ENCODE assay signal across 14 cellular contexts in the genomic region with DNA sequence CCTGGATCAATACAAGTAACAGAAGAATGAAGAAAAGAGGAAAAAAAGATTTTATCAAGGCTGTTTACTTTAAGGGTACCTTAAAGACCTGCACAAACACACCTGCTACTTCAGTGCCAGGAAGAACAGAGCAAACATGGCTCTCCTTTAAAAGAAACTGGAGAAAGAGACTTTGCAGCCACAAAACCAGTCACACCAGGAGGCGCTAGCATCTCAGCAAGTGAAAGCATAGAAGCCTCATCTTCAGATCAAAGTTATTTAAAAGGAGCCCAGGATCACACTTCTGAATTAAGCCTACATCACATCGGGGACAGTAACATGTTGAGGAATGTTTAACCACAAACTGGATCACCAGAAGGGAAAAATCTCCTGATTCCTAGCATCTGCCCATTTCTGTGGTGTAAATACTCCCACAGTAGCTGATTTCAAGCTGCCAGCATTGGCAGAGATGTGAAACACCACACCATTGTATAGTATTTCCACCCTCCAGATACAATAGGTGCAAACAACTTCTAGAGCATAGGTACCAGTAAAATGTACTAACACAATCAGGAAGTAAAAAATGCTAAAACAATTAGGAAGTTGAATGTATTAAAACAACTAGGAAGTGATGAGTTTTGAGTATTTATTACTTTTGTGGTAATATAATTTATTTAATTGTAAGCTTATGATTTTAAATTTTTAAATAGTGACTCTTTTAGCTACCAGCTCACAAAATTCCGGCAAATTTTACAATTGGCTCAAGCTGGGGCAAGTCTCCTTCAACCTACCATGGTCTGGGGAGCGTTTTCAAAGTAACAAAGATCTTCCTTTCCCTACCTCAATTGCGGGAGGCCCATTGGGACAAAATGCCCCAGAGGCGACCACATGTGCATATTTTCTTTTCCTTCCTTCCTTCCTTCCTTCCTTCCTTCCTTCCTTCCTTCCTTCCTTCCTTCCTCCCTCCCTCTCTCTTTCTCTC.
DNase-seq lines count a peak whose midpoint lies in the region; ATAC-seq and TF ChIP-seq lines count a peak whose summit lies in the region.
"Had no signal": no experiment of that assay in that cellular context is flagged by ENCODE, and none has a peak within 500 bp of the region (broad histone marks: within the 10 kb centered on the region; RNA-seq: fewer than 3 reads in every experiment).

No MANE protein-coding gene starts in this region.

- POLR2A ChIA-PET in CD8-positive, alpha-beta T cell (lab: Charles Lee) = no interaction called here
- POLR2A ChIA-PET in PC-3 (lab: Charles Lee; ENCODE audit: unreplicated experiment) = no interaction called here

- peaks cover 2% of the 10 kb centered on the region for H3K27me3 Mint-ChIP-seq in CD8-positive, alpha-beta T cell (ENCODE audit: low read depth)

- H3F3A ChIP-seq in PC-3 (ENCODE audit: low read length, unreplicated experiment) = no peaks in the 10 kb centered on the region

- H3K9ac ChIP-seq in PC-3 (ENCODE audit: low read length) = no peak overlapping the region

- no peaks in the 10 kb centered on the region for H3K9me3 ChIP-seq in CD8-positive, alpha-beta T cell (ENCODE audit: low read length)
- H3K9me3 ChIP-seq in PC-3 (ENCODE audit: low read length) = no peaks in the 10 kb centered on the region
- H3K9me3 ChIP-seq: gastrocnemius medialis, thoracic aorta had no signal

- ATAC-seq in CD8-positive, alpha-beta T cell = no peak
- ATAC-seq in PC-3 = no peak
- no peak for ATAC-seq in omental fat pad (ENCODE audit: low FRiP score)
- ATAC-seq in HG02759 (IDR thresholded peaks at IDR 0.05; ENCODE audit: unreplicated experiment) = no peak
- no peak for ATAC-seq in GM21529 (IDR thresholded peaks at IDR 0.05; ENCODE audit: unreplicated experiment)
- ATAC-seq: gastrocnemius medialis, left cardiac atrium, natural killer cell had no signal

- H3K4me3 Mint-ChIP-seq in CD8-positive, alpha-beta T cell = no peak overlapping the region
- H3K4me3 Mint-ChIP-seq: natural killer cell; T-helper 1 cell treated with Interleukin-12 subunit alpha and Interleukin-12 subunit beta and Interleukin-4 antibody, amounts not matched to agents 30 μg/mL and 1 μg/mL, for 36 hours had no signal

- H2AFZ ChIP-seq in PC-3 (ENCODE audit: low read length) = no peak overlapping the region

- no peaks in the 10 kb centered on the region for H4K20me1 ChIP-seq in PC-3 (ENCODE audit: low read length)

- H3K27ac ChIP-seq in CD8-positive, alpha-beta T cell (ENCODE audit: low read depth, low read length) = no peak overlapping the region
- H3K27ac ChIP-seq in PC-3 (ENCODE audit: low read length) = no peak overlapping the region
- H3K27ac ChIP-seq: gastrocnemius medialis, thoracic aorta had no signal

- no peaks in the 10 kb centered on the region for H3K36me3 Mint-ChIP-seq in CD8-positive, alpha-beta T cell
- H3K36me3 Mint-ChIP-seq: natural killer cell had no signal

- peaks cover 7% of the 10 kb centered on the region for H3K4me1 Mint-ChIP-seq in CD8-positive, alpha-beta T cell (ENCODE audit: low read depth)
- H3K4me1 Mint-ChIP-seq: natural killer cell had no signal

- no peaks in the 10 kb centered on the region for H3K9me2 ChIP-seq in PC-3 (replicated peaks; ENCODE audit: low read length)

- H3K4me2 ChIP-seq in PC-3 (ENCODE audit: low read length) = no peak overlapping the region

- no peak overlapping the region for H3K27ac Mint-ChIP-seq in CD8-positive, alpha-beta T cell
- H3K27ac Mint-ChIP-seq: natural killer cell; T-helper 1 cell treated with Interleukin-12 subunit alpha and Interleukin-12 subunit beta and Interleukin-4 antibody, amounts not matched to agents 30 μg/mL and 1 μg/mL, for 36 hours had no signal

- peak in 4 of 7 experiments; percentile 16 to 58 (median 40) for DNase-seq in CD8-positive, alpha-beta T cell
- DNase-seq in GM12865 (ENCODE audit: low read depth) (peak; percentile 29), PC-3 (peak; percentile 57), omental fat pad (ENCODE audit: low spot score) (no peak)
- peak; percentile 8 for DNase-seq in effector CD8-positive, alpha-beta T cell (lab: John Stamatoyannopoulos, UW)
- DNase-seq: anterior cingulate cortex, gastrocnemius medialis, left cardiac atrium, natural killer cell, NCI-H1417 had no signal

- no peaks in the 10 kb centered on the region for H3K79me2 ChIP-seq in PC-3 (ENCODE audit: low read length)

- no peaks in the 10 kb centered on the region for H3K4me1 ChIP-seq in CD8-positive, alpha-beta T cell (ENCODE audit: insufficient read depth, low read length)
- H3K4me1 ChIP-seq in PC-3 (ENCODE audit: insufficient read depth, low read length) = peaks cover 18% of the 10 kb centered on the region
- H3K4me1 ChIP-seq: gastrocnemius medialis had no signal

- TF ChIP-seq CTCF in CD8-positive, alpha-beta T cell (IDR thresholded peaks at IDR 0.05) = peak; percentile 36
- TF ChIP-seq CTCF in GM12865 (IDR thresholded peaks at IDR 0.05; ENCODE audit: insufficient read depth, low read depth, low read length, missing control alignments) (no peak), PC-3 (conservative IDR thresholded peaks at IDR 0.05; ENCODE audit: low read depth, low read length) (peak; percentile 73), omental fat pad (IDR thresholded peaks at IDR 0.05) (no peak)

- H3K9me3 Mint-ChIP-seq in CD8-positive, alpha-beta T cell = no peaks in the 10 kb centered on the region
- H3K9me3 Mint-ChIP-seq: natural killer cell; T-helper 1 cell treated with Interleukin-12 subunit alpha and Interleukin-12 subunit beta and Interleukin-4 antibody, amounts not matched to agents 30 μg/mL and 1 μg/mL, for 36 hours had no signal

- intact Hi-C loops in CD8-positive, alpha-beta T cell (cut with DNase I, micrococcal nuclease) = loop anchor here (1.0 to 10.0 kb wide), 5 partner anchors 47 to 342 kb away; no protein-coding TSS in a partner anchor
- intact Hi-C loops in PC-3 (cut with micrococcal nuclease) = loop anchor here (10.0 kb wide), 1 partner anchor 50 kb away; no protein-coding TSS in a partner anchor

- H3K27me3 ChIP-seq in CD8-positive, alpha-beta T cell (ENCODE audit: insufficient read depth, low read length) = no peaks in the 10 kb centered on the region
- H3K27me3 ChIP-seq in PC-3 (ENCODE audit: low read length) = no peaks in the 10 kb centered on the region

- H3K36me3 ChIP-seq in CD8-positive, alpha-beta T cell (ENCODE audit: insufficient read depth, low read length) = no peaks in the 10 kb centered on the region
- H3K36me3 ChIP-seq in PC-3 (ENCODE audit: low read depth, low read length) = no peaks in the 10 kb centered on the region
- H3K36me3 ChIP-seq: gastrocnemius medialis, thoracic aorta had no signal

- no peak overlapping the region for H3K4me3 ChIP-seq in CD8-positive, alpha-beta T cell (ENCODE audit: low read depth, low read length)
- no peak overlapping the region for H3K4me3 ChIP-seq in GM12865 (ENCODE audit: low read depth, low read length)
- H3K4me3 ChIP-seq in PC-3 (ENCODE audit: low read length) = no peak overlapping the region
- H3K4me3 ChIP-seq: gastrocnemius medialis, thoracic aorta had no signal

- CTCF ChIA-PET in CD8-positive, alpha-beta T cell (lab: Charles Lee) = interaction anchor here (0.8 to 4.1 kb wide), 10 partner anchors 9 to 365 kb away, joined by 3 to 24 read pairs (median 5); no protein-coding TSS in a partner anchor
- CTCF ChIA-PET in PC-3 (lab: Charles Lee) = no interaction called here

- BruUV-seq in PC-3 (replicated peaks; lab: Mats Ljungman, UMichigan) = no TSS peak

Comparison
In these comparisons a context has a peak if more than half of its experiments do, and no peak if none do; other contexts are left out.
1. CTCF ChIP-seq: peak in CD8-positive, alpha-beta T cell (single experiment) and PC-3 (single experiment); none in GM12865 (single experiment) and omental fat pad (0 of 3).